Comparison of ENCODE assay signal across 7 cellular contexts in genomic region chr1:32900956-32901822, GRCh38. TPM values are rescaled to one million over a fixed set of nuclear protein-coding genes. Genes with fewer than 3 reads are reported as not detected.
A peak's percentile ranks its signal among the peaks of the same experiment; 100 is the strongest.
DNase-seq lines count a peak whose midpoint lies in the region; ATAC-seq, FAIRE-seq and TF ChIP-seq lines count a peak whose summit lies in the region.

TSS of gene TMEM54 (minus strand) at chr1:32901389. CDS start at chr1:32901238, 151 bp downstream.

- H3K36me3 ChIP-seq in HepG2 (replicated peaks in 1 of 2; ENCODE audit: control insufficient read depth in 1 of 2, insufficient read depth in 2 of 2, low read length in 2 of 2), result no peaks in the 10 kb centered on the region
- H3K36me3 ChIP-seq in subcutaneous abdominal adipose tissue (ENCODE audit: control insufficient read depth in 5 of 5, insufficient read depth in 5 of 5, low read length in 5 of 5), result no peaks in the 10 kb centered on the region

- DNase-seq in NCI-H2171 (lab: John Stamatoyannopoulos, UW) (peak; percentile 33), HepG2 (ENCODE audit: low spot score) (no peak), SK-N-DZ (ENCODE audit: low spot score) (no peak)
- DNase-seq in central memory CD8-positive, alpha-beta T cell (ENCODE audit: low spot score in 2 of 2), result no peak

- WGBS in HepG2 (ENCODE audit: low lambda C conversion rate), result 19% methylated on average over 5 of the region's 92 CpGs

- H3K27ac Mint-ChIP-seq in central memory CD8-positive, alpha-beta T cell (ENCODE audit: low read depth), result no peak within 1 kb of the TSS

- no peak for TF ChIP-seq EP300 in HepG2 (IDR thresholded peaks at IDR 0.05; ENCODE audit: low read depth in 2 of 2, low read length in 2 of 2)
- TF ChIP-seq EP300 in HepG2 (CRISPR knock-in tag; IDR thresholded peaks at IDR 0.05; ENCODE audit: borderline replicate concordance), result no peak

- H3K9me3 ChIP-seq in HepG2 (ENCODE audit: low read length), result no peaks in the 10 kb centered on the region
- no peaks in the 10 kb centered on the region for H3K9me3 ChIP-seq in subcutaneous abdominal adipose tissue (ENCODE audit: control insufficient read depth in 5 of 5, low read length in 5 of 5)

- in situ Hi-C loops in HepG2 (cut with HindIII; ENCODE audit: extremely low pct_ligation_motif_present, low pct_unique_long_range_greater_than_20kb), result no loop called here

- no peak for TF ChIP-seq CTCF in HepG2 (CRISPR knock-in tag; IDR thresholded peaks at IDR 0.05)

- peak within 1 kb of the TSS; percentile 77 for H3K4me3 Mint-ChIP-seq in central memory CD8-positive, alpha-beta T cell

- POLR2A ChIA-PET in HepG2 (lab: Yijun Ruan, JAX), result no interaction called here

- no peaks in the 10 kb centered on the region for H3K9me3 Mint-ChIP-seq in central memory CD8-positive, alpha-beta T cell

- no peak for TF ChIP-seq POLR2A in HepG2 (IDR thresholded peaks at IDR 0.05; ENCODE audit: insufficient read depth in 1 of 2, low read depth in 2 of 2, low read length in 2 of 2)

- CTCF ChIA-PET in HepG2 (lab: Yijun Ruan, JAX; ENCODE audit: low intra/inter-chr PET ratio, low total read pairs), result no interaction called here

- BruUV-seq in HepG2 (replicated peaks; lab: Mats Ljungman, UMichigan), result no TSS peak

- H3K27ac ChIP-seq in HepG2 (ENCODE audit: extremely low read length, insufficient read depth, low read length), result no peak within 1 kb of the TSS
- no peak within 1 kb of the TSS for H3K27ac ChIP-seq in subcutaneous abdominal adipose tissue (ENCODE audit: low read depth, low read length)

- no peak within 1 kb of the TSS for H3K9ac ChIP-seq in HepG2 (ENCODE audit: insufficient read depth, low read depth, low read length)
- H3K9ac ChIP-seq in subcutaneous abdominal adipose tissue (ENCODE audit: low read length in 5 of 5), result peak within 1 kb of the TSS in 4 of 5 donors; percentile 64 to 83 (median 69)

- ATAC-seq in central memory CD8-positive, alpha-beta T cell (replicated peaks; ENCODE audit: extremely low read depth, poor library complexity, severe bottlenecking), result peak; percentile 43
- ATAC-seq in HepG2 (peak; percentile 50), HG02763 (IDR thresholded peaks at IDR 0.05; ENCODE audit: unreplicated experiment) (no peak)

- H2AFZ ChIP-seq in HepG2 (ENCODE audit: low read length), result no peak within 1 kb of the TSS

- H3K4me1 ChIP-seq in HepG2 (ENCODE audit: insufficient read depth, low read length) (0 out of 2 replicates have a peak, but pooled peaks cover under 1% of the 10 kb centered on the region), subcutaneous abdominal adipose tissue (ENCODE audit: control insufficient read depth in 5 of 5, insufficient read depth in 5 of 5, low read length in 5 of 5) (peaks cover 0 to 17% (median 12%) of the 10 kb centered on the region in 5 donors)

- no peaks in the 10 kb centered on the region for H3K79me2 ChIP-seq in HepG2 (ENCODE audit: insufficient read depth, low read length)

- H4K20me1 ChIP-seq in HepG2 (ENCODE audit: insufficient read depth, low read length), result no peaks in the 10 kb centered on the region

- no peak for FAIRE-seq in HepG2 (lab: Jason Lieb, UNC)

- H3K27me3 ChIP-seq in HepG2 (ENCODE audit: control insufficient read depth in 1 of 2, insufficient read depth in 2 of 2, low read length in 2 of 2) (peaks cover 9 to 45% of the 10 kb centered on the region in 2 experiments), subcutaneous abdominal adipose tissue (ENCODE audit: control insufficient read depth in 5 of 5, insufficient read depth in 4 of 5, low read length in 5 of 5) (peaks cover 0 to 8% (median 6%) of the 10 kb centered on the region in 5 donors)

- H3K4me2 ChIP-seq in HepG2 (ENCODE audit: low read depth, low read length), result peak within 1 kb of the TSS; percentile 78

- H3K4me3 ChIP-seq in GM08714 (ENCODE audit: low read length) (peak within 1 kb of the TSS; percentile 42; the same call in 1 of the 2 replicates), HepG2 (replicated peaks in 1 of 3; ENCODE audit: insufficient read depth in 1 of 3, low read depth in 2 of 3, low read length in 3 of 3) (peak within 1 kb of the TSS; percentile 19 to 72 (median 39); a peak in 5 of 6 replicates), subcutaneous abdominal adipose tissue (ENCODE audit: low read depth in 1 of 5, low read length in 5 of 5) (peak within 1 kb of the TSS; percentile 65 to 75 (median 68))

- TF ChIP-seq RAD21 in HepG2 (CRISPR knock-in tag; IDR thresholded peaks at IDR 0.05), result no peak

- H3K27me3 Mint-ChIP-seq in central memory CD8-positive, alpha-beta T cell, result peaks cover 57% of the 10 kb centered on the region

- H3K4me1 Mint-ChIP-seq in central memory CD8-positive, alpha-beta T cell, result peaks cover 5% of the 10 kb centered on the region

- peaks cover 9% of the 10 kb centered on the region for H3K36me3 Mint-ChIP-seq in central memory CD8-positive, alpha-beta T cell (ENCODE audit: insufficient read depth)

- intact Hi-C loops in HepG2 (cut with micrococcal nuclease; ENCODE audit: unreplicated experiment), result no loop called here

TF ChIP-seq in HepG2, 621 proteins besides CTCF, POLR2A, EP300 and RAD21 (continues in another document):
- TF ChIP-seq RAD51 (IDR thresholded peaks at IDR 0.05; ENCODE audit: borderline replicate concordance), result no peak
- no peak for TF ChIP-seq HDAC1 (CRISPR knock-in tag; IDR thresholded peaks at IDR 0.05)
- TF ChIP-seq IRX3 (CRISPR knock-in tag; IDR thresholded peaks at IDR 0.05; ENCODE audit: borderline replicate concordance, low read depth), result no peak
- TF ChIP-seq TP53 (CRISPR knock-in tag; conservative IDR thresholded peaks at IDR 0.05), result no peak
- TF ChIP-seq MAF1 (CRISPR knock-in tag; IDR thresholded peaks at IDR 0.05; ENCODE audit: borderline replicate concordance), result no peak
- no peak for TF ChIP-seq ATAD3A (CRISPR knock-in tag; IDR thresholded peaks at IDR 0.05)
- TF ChIP-seq NRL (CRISPR knock-in tag; IDR thresholded peaks at IDR 0.05; ENCODE audit: borderline replicate concordance), result no peak
- TF ChIP-seq SPEN (CRISPR knock-in tag; IDR thresholded peaks at IDR 0.05; ENCODE audit: low read depth), result no peak
- TF ChIP-seq MAX (IDR thresholded peaks at IDR 0.05), result peak; percentile 31; the same call in 1 of the 2 replicates
- TF ChIP-seq ZNF768 (CRISPR knock-in tag; IDR thresholded peaks at IDR 0.05), result peak; percentile 99
- peak; percentile 73; the same call in 1 of the 2 replicates for TF ChIP-seq ZMYM3 (CRISPR knock-in tag; IDR thresholded peaks at IDR 0.05)

RNA-seq across cellular contexts. Expression of gene TMEM54, which starts in this region (rescaled TPM):
- 0.76 and 2.5 TPM in 2 replicates for total RNA-seq in HepG2 (2016; rRNA removed; fragmentation: Illumina TruSeq; extraction: Trizol)
- 6.9 and 7.0 TPM in 2 replicates for total RNA-seq in HepG2 (2016; cell fraction: cytosol; rRNA removed; fragmentation: Illumina TruSeq; extraction: Trizol; ENCODE audit: low read depth)
- 0.83 and 1.3 TPM in 2 replicates for total RNA-seq in HepG2 (2016; cell fraction: insoluble cytoplasmic fraction; rRNA removed; fragmentation: Illumina TruSeq; extraction: Trizol)
- total RNA-seq in HepG2 (2016; cell fraction: membrane; rRNA removed; fragmentation: Illumina TruSeq; extraction: Trizol), result 5.0 and 5.4 TPM in 2 replicates
- total RNA-seq in HepG2 (2016; cell fraction: nucleus; rRNA removed; fragmentation: Illumina TruSeq; extraction: Trizol), result 1.2 and 1.7 TPM in 2 replicates
- 2.9 and 4.0 TPM in 2 replicates for polyA plus RNA-seq in HepG2 (2011; rRNA removed)
- polyA plus RNA-seq in HepG2 (2011; cell fraction: cytosol; rRNA removed), result 4.2 and 5.4 TPM in 2 replicates
- polyA plus RNA-seq in HepG2 (2011; cell fraction: nucleus; rRNA removed), result 2.7 and 3.1 TPM in 2 replicates
- 0.43 and 2.3 TPM in 2 replicates for polyA plus RNA-seq in HepG2 (2012)
- polyA plus RNA-seq in HepG2 (2016; cell fraction: cytosol; fragmentation: Illumina TruSeq; extraction: Trizol; ENCODE audit: low read depth), result 9.6 and 9.8 TPM in 2 replicates
- polyA plus RNA-seq in HepG2 (2016; cell fraction: insoluble cytoplasmic fraction; fragmentation: Illumina TruSeq; extraction: Trizol; ENCODE audit: low read depth), result 1.0 and 1.1 TPM in 2 replicates
- 6.2 and 6.8 TPM in 2 replicates for polyA plus RNA-seq in HepG2 (2016; cell fraction: membrane; fragmentation: Illumina TruSeq; extraction: Trizol; ENCODE audit: low read depth)
- polyA plus RNA-seq in HepG2 (2016; cell fraction: nucleus; fragmentation: Illumina TruSeq; extraction: Trizol; ENCODE audit: insufficient read depth, low read depth), result 1.3 and 2.6 TPM in 2 replicates
- 6.4 and 19.0 TPM in 2 replicates for polyA minus RNA-seq in HepG2 (2011; rRNA and poly(A)+ RNA removed; ENCODE audit: low replicate concordance)
- 1.8 TPM in 1 of 2 replicates, not detected in the other for polyA minus RNA-seq in HepG2 (2011; cell fraction: cytosol; rRNA and poly(A)+ RNA removed)
- polyA minus RNA-seq in HepG2 (2011; cell fraction: nucleus; rRNA and poly(A)+ RNA removed), result 0.75 TPM in 1 of 2 replicates, not detected in the other
- polyA plus RNA-seq in SK-N-DZ (2014; cell fraction: cytosol; rRNA removed), result 5.1 and 7.2 TPM in 2 replicates
- 8.8 and 9.2 TPM in 2 replicates for polyA plus RNA-seq in SK-N-DZ (2014; cell fraction: nucleus; rRNA removed)
